2 cellular contexts compared by ENCODE assay signal in genomic region chr6:101700655-101701054, GRCh38.
TF ChIP-seq lines count a peak whose summit lies in the region.

No MANE protein-coding gene starts in this region.

TF ChIP-seq in IMR-90, 13 proteins besides CTCF, POLR2A, EP300 and RAD21 (continued from another document):
- TF ChIP-seq USF2 (IDR thresholded peaks at IDR 0.05; ENCODE audit: low read depth, low read length) (no peak), SMC3 (IDR thresholded peaks at IDR 0.05; ENCODE audit: low read depth, low read length) (no peak), NFE2L2 (IDR thresholded peaks at IDR 0.05; ENCODE audit: low read depth, low read length) (no peak), MAFK (IDR thresholded peaks at IDR 0.05; ENCODE audit: low read depth, low read length) (no peak), BHLHE40 (IDR thresholded peaks at IDR 0.05; ENCODE audit: low read depth, low read length) (no peak), RFX5 (IDR thresholded peaks at IDR 0.05; ENCODE audit: low read depth, low read length) (no peak), MAZ (IDR thresholded peaks at IDR 0.05; ENCODE audit: borderline replicate concordance, low read depth, low read length) (no peak), ELK1 (IDR thresholded peaks at IDR 0.05; ENCODE audit: borderline replicate concordance, low read depth, low read length) (no peak)

TF ChIP-seq in H1, 55 proteins besides CTCF, POLR2A, EP300 and RAD21 (continued from another document):
- TF ChIP-seq HDAC2 (IDR thresholded peaks at IDR 0.05; ENCODE audit: borderline replicate concordance in 1 of 2, low read depth in 2 of 2, low read length in 2 of 2), result 0 out of 4 replicates have a peak, but pooled peaks of 1 of the 2 experiments have one; percentile 9
